13 cellular contexts compared by ENCODE assay signal in genomic region chr4:6095023-6095817, GRCh38.
DNase-seq lines count a peak whose midpoint lies in the region; ATAC-seq lines count a peak whose summit lies in the region.
"Had no signal": no experiment of that assay in that cellular context is flagged by ENCODE, and none has a peak within 500 bp of the region (broad histone marks: within the 10 kb centered on the region; RNA-seq: fewer than 3 reads in every experiment).

No MANE protein-coding gene starts in this region.

- H3K27me3 Mint-ChIP-seq in activated CD8-positive, alpha-beta memory T cell treated with anti-CD3 and anti-CD28 coated beads, Interleukin-2, amount 10 ng/mL, durations not matched to agents 7 days and 5 days, result no peaks in the 10 kb centered on the region

- H3K4me1 Mint-ChIP-seq in activated CD8-positive, alpha-beta memory T cell treated with anti-CD3 and anti-CD28 coated beads, Interleukin-2, amount 10 ng/mL, durations not matched to agents 7 days and 5 days, result peaks cover 37% of the 10 kb centered on the region
- H3K4me1 Mint-ChIP-seq in stimulated activated effector memory CD8-positive, alpha-beta T cell treated with anti-CD3 and anti-CD28 coated beads, Interleukin-12 subunit alpha, Interleukin-12 subunit beta, amount 100 ng/mL, for 72 hours, result peaks cover 27% of the 10 kb centered on the region

- H3K36me3 Mint-ChIP-seq in activated CD8-positive, alpha-beta memory T cell treated with anti-CD3 and anti-CD28 coated beads, Interleukin-2, amount 10 ng/mL, durations not matched to agents 7 days and 5 days, result peaks cover 13% of the 10 kb centered on the region
- no peaks in the 10 kb centered on the region for H3K36me3 Mint-ChIP-seq in stimulated activated effector memory CD8-positive, alpha-beta T cell treated with anti-CD3 and anti-CD28 coated beads, Interleukin-12 subunit alpha, Interleukin-12 subunit beta, amount 100 ng/mL, for 72 hours
- H3K36me3 Mint-ChIP-seq: naive B cell had no signal

- CTCF ChIA-PET in activated CD8-positive, alpha-beta memory T cell treated with anti-CD3 and anti-CD28 coated beads, Interleukin-2, amount 10 ng/mL, durations not matched to agents 7 days and 5 days (lab: Charles Lee), result interaction anchor here (1.6 kb wide), 1 partner anchor 236 kb away, joined by 3 read pairs; no protein-coding TSS in a partner anchor

- no peak for ATAC-seq in activated CD8-positive, alpha-beta memory T cell treated with anti-CD3 and anti-CD28 coated beads, Interleukin-2, amount 10 ng/mL, durations not matched to agents 7 days and 5 days
- ATAC-seq in stimulated activated effector memory CD8-positive, alpha-beta T cell treated with anti-CD3 and anti-CD28 coated beads, Interleukin-12 subunit alpha, Interleukin-12 subunit beta, amount 100 ng/mL, for 72 hours, result peak; percentile 63
- ATAC-seq in GM19463 (IDR thresholded peaks at IDR 0.05; ENCODE audit: unreplicated experiment), result no peak

- H3K27ac Mint-ChIP-seq in activated CD8-positive, alpha-beta memory T cell treated with anti-CD3 and anti-CD28 coated beads, Interleukin-2, amount 10 ng/mL, durations not matched to agents 7 days and 5 days, result peak overlapping the region; percentile 29
- peak overlapping the region; percentile 72 for H3K27ac Mint-ChIP-seq in stimulated activated effector memory CD8-positive, alpha-beta T cell treated with anti-CD3 and anti-CD28 coated beads, Interleukin-12 subunit alpha, Interleukin-12 subunit beta, amount 100 ng/mL, for 72 hours
- H3K27ac Mint-ChIP-seq: naive B cell had no signal

- no peak for DNase-seq in activated CD8-positive, alpha-beta memory T cell treated with anti-CD3 and anti-CD28 coated beads, Interleukin-2, amount 10 ng/mL, durations not matched to agents 7 days and 5 days
- no peak for DNase-seq in activated CD8-positive, alpha-beta memory T cell treated with anti-CD3 and anti-CD28 coated beads, Interleukin-2, amount 50 U/mL, for 48 hours
- DNase-seq in NCI-H69 (lab: John Stamatoyannopoulos, UW) (peak; percentile 61), dermis blood vessel endothelial cell (peak; percentile 40), NCI-H1436 (lab: John Stamatoyannopoulos, UW) (no peak), KG1 (lab: John Stamatoyannopoulos, UW) (no peak)
- DNase-seq in stimulated activated effector memory CD8-positive, alpha-beta T cell treated with anti-CD3 and anti-CD28 coated beads, Interleukin-12 subunit alpha, Interleukin-12 subunit beta, amount 100 ng/mL, for 72 hours (ENCODE audit: low spot score in 2 of 2), result no peak
- DNase-seq: immature natural killer cell, naive B cell, OCI-M1, small intestine, uterus had no signal

- H3K4me3 Mint-ChIP-seq in activated CD8-positive, alpha-beta memory T cell treated with anti-CD3 and anti-CD28 coated beads, Interleukin-2, amount 10 ng/mL, durations not matched to agents 7 days and 5 days, result no peak overlapping the region
- no peak overlapping the region for H3K4me3 Mint-ChIP-seq in stimulated activated effector memory CD8-positive, alpha-beta T cell treated with anti-CD3 and anti-CD28 coated beads, Interleukin-12 subunit alpha, Interleukin-12 subunit beta, amount 100 ng/mL, for 72 hours
- H3K4me3 Mint-ChIP-seq: immature natural killer cell, naive B cell had no signal

- no peaks in the 10 kb centered on the region for H3K9me3 Mint-ChIP-seq in activated CD8-positive, alpha-beta memory T cell treated with anti-CD3 and anti-CD28 coated beads, Interleukin-2, amount 10 ng/mL, durations not matched to agents 7 days and 5 days (ENCODE audit: low read depth)
- H3K9me3 Mint-ChIP-seq in stimulated activated effector memory CD8-positive, alpha-beta T cell treated with anti-CD3 and anti-CD28 coated beads, Interleukin-12 subunit alpha, Interleukin-12 subunit beta, amount 100 ng/mL, for 72 hours, result no peaks in the 10 kb centered on the region
- H3K9me3 Mint-ChIP-seq: immature natural killer cell had no signal

Comparison
In these comparisons a context has a peak if more than half of its experiments do, and no peak if none do; other contexts are left out.
1. DNase-seq: peak in NCI-H69 (single experiment) and dermis blood vessel endothelial cell (single experiment); none in activated CD8-positive, alpha-beta memory T cell treated with anti-CD3 and anti-CD28 coated beads, Interleukin-2, amount 10 ng/mL, durations not matched to agents 7 days and 5 days (single experiment), activated CD8-positive, alpha-beta memory T cell treated with anti-CD3 and anti-CD28 coated beads, Interleukin-2, amount 50 U/mL, for 48 hours (single experiment), stimulated activated effector memory CD8-positive, alpha-beta T cell treated with anti-CD3 and anti-CD28 coated beads, Interleukin-12 subunit alpha, Interleukin-12 subunit beta, amount 100 ng/mL, for 72 hours (0 of 2), NCI-H1436 (single experiment) and KG1 (single experiment).